ENCODE assay signal across 15 cellular contexts in genomic region chr9:137647096-137647709, GRCh38. TPM values are rescaled to one million over a fixed set of nuclear protein-coding genes. Genes with fewer than 3 reads are reported as not detected.
A peak's percentile ranks its signal among the peaks of the same experiment; 100 is the strongest.
DNase-seq lines count a peak whose midpoint lies in the region; TF ChIP-seq lines count a peak whose summit lies in the region.
"Had no signal": no experiment of that assay in that cellular context is flagged by ENCODE, and none has a peak within 500 bp of the region (broad histone marks: within the 10 kb centered on the region; RNA-seq: fewer than 3 reads in every experiment).

No MANE protein-coding gene starts in this region.

- H3K27me3 ChIP-seq in HL-60 (ENCODE audit: insufficient read depth, poor library complexity, severe bottlenecking) (no peaks in the 10 kb centered on the region), WERI-Rb-1 (ENCODE audit: insufficient read depth, low read depth, severe bottlenecking) (no peaks in the 10 kb centered on the region)
- H3K27me3 ChIP-seq: breast epithelium, SJCRH30 had no signal

- DNase-seq in CD14-positive monocyte (ENCODE audit: low spot score), result no peak
- DNase-seq in HL-60 (ENCODE audit: low read depth in 1 of 2, low spot score in 1 of 2), result peak in 1 of 2 experiments; percentile 65
- no peak for DNase-seq in nephron progenitor cell
- DNase-seq in GOT3 (lab: John Stamatoyannopoulos, UW), result no peak
- no peak for DNase-seq in WERI-Rb-1
- no peak for DNase-seq in foreskin melanocyte
- DNase-seq in OCI-M1 (lab: John Stamatoyannopoulos, UW), result no peak
- DNase-seq: AML-193, hypothalamus, KBM-7, left cardiac atrium, NCI-H226, SJCRH30 had no signal

- H3K36me3 Mint-ChIP-seq in CD14-positive monocyte, result peaks cover 34 to 53% of the 10 kb centered on the region in 2 donors
- peaks cover 13% of the 10 kb centered on the region for H3K36me3 Mint-ChIP-seq in activated naive CD4-positive, alpha-beta T cell treated with anti-CD3 and anti-CD28 coated beads, Interleukin-2, amount 50 U/mL, for 24 hours
- peaks cover 78% of the 10 kb centered on the region for H3K36me3 Mint-ChIP-seq in nephron progenitor cell (ENCODE audit: low read depth)

- no peaks in the 10 kb centered on the region for H3K9me3 Mint-ChIP-seq in CD14-positive monocyte
- H3K9me3 Mint-ChIP-seq in activated naive CD4-positive, alpha-beta T cell treated with anti-CD3 and anti-CD28 coated beads, Interleukin-2, amount 50 U/mL, for 24 hours, result no peaks in the 10 kb centered on the region
- H3K9me3 Mint-ChIP-seq in nephron progenitor cell, result no peaks in the 10 kb centered on the region

- H3K27me3 Mint-ChIP-seq in CD14-positive monocyte (ENCODE audit: low read depth in 3 of 3) (peaks cover 0 to 2% (median 2%) of the 10 kb centered on the region in 3 donors), nephron progenitor cell (ENCODE audit: low read depth, poor library complexity) (peaks cover 4% of the 10 kb centered on the region)
- H3K27me3 Mint-ChIP-seq in activated naive CD4-positive, alpha-beta T cell treated with anti-CD3 and anti-CD28 coated beads, Interleukin-2, amount 50 U/mL, for 24 hours, result no peaks in the 10 kb centered on the region

- H3K4me1 Mint-ChIP-seq in CD14-positive monocyte (peaks cover 53% of the 10 kb centered on the region), nephron progenitor cell (peaks cover 18% of the 10 kb centered on the region)
- H3K4me1 Mint-ChIP-seq in activated naive CD4-positive, alpha-beta T cell treated with anti-CD3 and anti-CD28 coated beads, Interleukin-2, amount 50 U/mL, for 24 hours, result peaks cover 57% of the 10 kb centered on the region

- no peak for TF ChIP-seq CTCF in CD14-positive monocyte (IDR thresholded peaks at IDR 0.05)
- no peak for TF ChIP-seq CTCF in HL-60 (IDR thresholded peaks at IDR 0.05; ENCODE audit: insufficient read depth, low read length)
- no peak for TF ChIP-seq CTCF in nephron progenitor cell (IDR thresholded peaks at IDR 0.05)
- TF ChIP-seq CTCF in WERI-Rb-1 (IDR thresholded peaks at IDR 0.05; ENCODE audit: low read depth, low read length), result no peak

- H3K4me3 ChIP-seq in HL-60 (replicated peaks; ENCODE audit: insufficient read depth, low read length) (no peak overlapping the region; the same call in 1 of the 2 replicates), WERI-Rb-1 (ENCODE audit: low read depth, low read length) (no peak overlapping the region)
- H3K4me3 ChIP-seq: breast epithelium, SJCRH30 had no signal

- H3K9me3 ChIP-seq in WERI-Rb-1 (ENCODE audit: severe bottlenecking), result no peaks in the 10 kb centered on the region
- H3K9me3 ChIP-seq: breast epithelium, SJCRH30 had no signal

- peak overlapping the region; percentile 70 for H3K27ac ChIP-seq in HL-60 (replicated peaks)
- no peak overlapping the region for H3K27ac ChIP-seq in WERI-Rb-1
- H3K27ac ChIP-seq: breast epithelium, SJCRH30 had no signal

- H3K27ac Mint-ChIP-seq in CD14-positive monocyte (peak overlapping the region; percentile 81 to 97 (median 93)), nephron progenitor cell (peak overlapping the region; percentile 90)
- H3K27ac Mint-ChIP-seq in activated naive CD4-positive, alpha-beta T cell treated with anti-CD3 and anti-CD28 coated beads, Interleukin-2, amount 50 U/mL, for 24 hours, result peak overlapping the region; percentile 65

- H3K4me3 Mint-ChIP-seq in CD14-positive monocyte (peak overlapping the region; percentile 86 to 94), nephron progenitor cell (no peak overlapping the region)
- H3K4me3 Mint-ChIP-seq in activated naive CD4-positive, alpha-beta T cell treated with anti-CD3 and anti-CD28 coated beads, Interleukin-2, amount 50 U/mL, for 24 hours, result peak overlapping the region; percentile 56

- intact Hi-C loops in CD14-positive monocyte (cut with micrococcal nuclease), result no loop called here

- H3K36me3 ChIP-seq in WERI-Rb-1, result peaks cover 18% of the 10 kb centered on the region
- H3K36me3 ChIP-seq: breast epithelium had no signal

RNA-seq across cellular contexts. Expression of gene EHMT1, which starts 28.4 kb away (rescaled TPM):
- 10 to 100 TPM; 10.1 to 15.0 TPM for polyA plus RNA-seq in CD14-positive monocyte

RNA-seq across cellular contexts. Expression of gene ARRDC1, which starts 41.7 kb away (rescaled TPM):
- 10 to 100 TPM; 83.2 to 87.6 TPM for polyA plus RNA-seq in CD14-positive monocyte

RNA-seq across cellular contexts. Expression of gene ZMYND19, which starts 56.9 kb away (rescaled TPM):
- 1 to 10 TPM; 1.9 to 4.5 TPM for polyA plus RNA-seq in CD14-positive monocyte
